In the genomic region with DNA sequence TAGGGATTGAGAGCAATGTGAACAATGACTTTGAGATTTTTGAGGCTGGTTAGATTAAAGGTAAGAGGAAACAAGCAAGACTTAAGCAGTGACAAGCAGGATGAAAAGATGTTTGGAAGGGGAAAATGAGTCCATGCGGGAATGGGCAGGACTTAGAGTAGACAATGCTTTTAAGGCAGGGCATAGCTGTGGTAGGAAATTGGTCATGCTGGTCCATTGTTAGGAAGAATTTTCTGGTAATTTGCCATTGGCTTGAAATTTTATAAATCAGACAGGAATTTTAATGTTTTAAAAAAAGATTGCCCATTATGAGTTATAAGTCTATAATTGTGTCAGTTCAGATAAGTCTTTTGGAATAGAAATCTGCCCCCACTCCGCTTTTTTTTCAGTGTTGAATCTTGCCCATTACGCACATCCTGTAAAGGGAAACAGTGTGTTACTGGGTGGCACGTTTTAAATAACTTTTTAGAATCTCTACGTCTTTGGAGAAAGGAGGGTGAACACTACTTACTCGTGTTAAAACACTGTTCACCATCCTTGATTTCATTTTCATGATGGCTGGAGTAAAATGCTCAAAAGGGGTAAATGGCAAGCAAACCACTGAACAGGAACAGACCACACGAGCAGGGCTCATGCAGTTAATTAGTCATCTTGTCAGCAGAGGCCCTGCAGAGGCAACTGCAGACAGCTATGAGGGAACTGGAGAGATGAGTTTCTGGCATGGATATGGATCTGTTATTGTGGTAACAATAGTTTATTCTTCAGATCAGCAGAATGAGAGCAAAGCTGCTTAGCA, we compare ENCODE assay signal across 10 cellular contexts. TPM values are rescaled to one million over a fixed set of nuclear protein-coding genes. Genes with fewer than 3 reads are reported as not detected.
DNase-seq lines count a peak whose midpoint lies in the region; ATAC-seq, FAIRE-seq and TF ChIP-seq lines count a peak whose summit lies in the region.
"Had no signal": no experiment of that assay in that cellular context is flagged by ENCODE, and none has a peak within 500 bp of the region (broad histone marks: within the 10 kb centered on the region; RNA-seq: fewer than 3 reads in every experiment).

No MANE protein-coding gene starts in this region.

- no peak overlapping the region for H3K27ac Mint-ChIP-seq in HFFc6
- H3K27ac Mint-ChIP-seq: dendritic cell treated with granulocyte-macrophage colony-stimulating factor and Interleukin-4, amounts not matched to agents 40 ng/mL and 50 ng/mL, for 4 days had no signal

- TF ChIP-seq CTCF in HFFc6 (IDR thresholded peaks at IDR 0.05) (no peak), right lobe of liver (IDR thresholded peaks at IDR 0.05) (no peak), tibial artery (IDR thresholded peaks at IDR 0.05) (no peak)

- TF ChIP-seq POLR2A in right lobe of liver (IDR thresholded peaks at IDR 0.05), result no peak

- H3K27me3 ChIP-seq in right lobe of liver (no peaks in the 10 kb centered on the region), tibial artery (no peaks in the 10 kb centered on the region)

- DNase-seq in activated CD4-positive, CD25-positive, alpha-beta regulatory T cell (lab: John Stamatoyannopoulos, UW), result no peak
- DNase-seq in HFFc6 (peak; percentile 76), NAMALWA (ENCODE audit: low spot score) (peak; percentile 86), brain pericyte (ENCODE audit: low read depth, low spot score) (peak; percentile 37), right lobe of liver (no peak), tibial artery (no peak), urothelium cell line (ENCODE audit: low spot score) (no peak)

- H3K4me3 ChIP-seq in right lobe of liver, result no peak overlapping the region
- H3K4me3 ChIP-seq in tibial artery, result no peak overlapping the region

- H3K4me1 Mint-ChIP-seq in HFFc6 (ENCODE audit: low read depth), result peaks cover 17% of the 10 kb centered on the region

- peak overlapping the region; percentile 16 to 30 (median 19) for H3K27ac ChIP-seq in right lobe of liver
- peak overlapping the region; percentile 66 to 69 for H3K27ac ChIP-seq in tibial artery
- H3K27ac ChIP-seq: C4-2B had no signal

- no peaks in the 10 kb centered on the region for H3K9me3 ChIP-seq in right lobe of liver
- no peaks in the 10 kb centered on the region for H3K9me3 ChIP-seq in tibial artery

- ATAC-seq in activated CD4-positive, CD25-positive, alpha-beta regulatory T cell treated with anti-CD3 and anti-CD28 coated beads, Interleukin-2, amount 50 U/mL, for 24 hours, result peak; percentile 89
- peak; percentile 41 to 79 (median 64) for ATAC-seq in right lobe of liver

- no peak for FAIRE-seq in urothelium cell line (lab: Jason Lieb, UNC)

- intact Hi-C loops in right lobe of liver (cut with DNase I), result no loop called here
- intact Hi-C loops in tibial artery (cut with DNase I; ENCODE audit: low total_unique reads), result no loop called here

- H3K9me3 Mint-ChIP-seq in HFFc6, result no peaks in the 10 kb centered on the region
- H3K9me3 Mint-ChIP-seq: dendritic cell treated with granulocyte-macrophage colony-stimulating factor and Interleukin-4, amounts not matched to agents 40 ng/mL and 50 ng/mL, for 4 days had no signal

- no peak overlapping the region for H3K4me3 Mint-ChIP-seq in HFFc6
- H3K4me3 Mint-ChIP-seq: dendritic cell treated with granulocyte-macrophage colony-stimulating factor and Interleukin-4, amounts not matched to agents 40 ng/mL and 50 ng/mL, for 4 days had no signal

- H3K27me3 Mint-ChIP-seq in HFFc6 (ENCODE audit: insufficient read depth), result no peaks in the 10 kb centered on the region
- H3K27me3 Mint-ChIP-seq: dendritic cell treated with granulocyte-macrophage colony-stimulating factor and Interleukin-4, amounts not matched to agents 40 ng/mL and 50 ng/mL, for 4 days had no signal

- H3K36me3 Mint-ChIP-seq in HFFc6 (ENCODE audit: low read depth), result 0 out of 2 replicates have a peak, but pooled peaks cover 3% of the 10 kb centered on the region

- H3K36me3 ChIP-seq in right lobe of liver, result no peaks in the 10 kb centered on the region
- peaks cover 0 to 6% (median 1%) of the 10 kb centered on the region in 3 donors for H3K36me3 ChIP-seq in tibial artery

- H3K4me1 ChIP-seq in right lobe of liver (no peaks in the 10 kb centered on the region), tibial artery (peaks cover 0 to 72% (median 40%) of the 10 kb centered on the region in 4 donors)

- 40% methylated on average over 7 of the region's 7 CpGs for WGBS in right lobe of liver (ENCODE audit: insufficient coverage, low coverage, low lambda C conversion rate, missing lambda C conversion rate)

RNA-seq across cellular contexts. Expression of a gene that starts 25.0 kb away (rescaled TPM):
- 10 to 100 TPM; 32.0 to 44.6 (median 37.0) TPM for total RNA-seq in HFFc6 (2021; fragmentation: NEBNext Ultra II Directional; extraction: Animal tissue kit (Norgen Biotek cat#: 25700))
- 10 to 100 TPM in 2 of 6 experiments, 1 to 10 TPM in 4; 3.2 to 13.5 (median 7.4) TPM for total RNA-seq in right lobe of liver

Comparison
In these comparisons a context has a peak if more than half of its experiments do, and no peak if none do; other contexts are left out.
1. DNase-seq: peak in HFFc6 (single experiment), NAMALWA (single experiment) and brain pericyte (single experiment); none in activated CD4-positive, CD25-positive, alpha-beta regulatory T cell (0 of 4), right lobe of liver (0 of 3), tibial artery (0 of 2) and urothelium cell line (single experiment).